ENCODE assay signal across 1 cellular context in genomic region chr11:119794756-119795155, GRCh38.
TF ChIP-seq lines count a peak whose summit lies in the region.

No MANE protein-coding gene starts in this region.

TF ChIP-seq in GM23338, 12 proteins besides CTCF, POLR2A, EP300 and RAD21 (continued from another document):
- TF ChIP-seq ZNF462 (CRISPR knock-in tag; IDR thresholded peaks at IDR 0.05) (no peak), EZH2 (IDR thresholded peaks at IDR 0.05; ENCODE audit: low read depth, unreplicated experiment) (no peak), JUNB (IDR thresholded peaks at IDR 0.05; ENCODE audit: unreplicated experiment) (no peak), POLR2AphosphoS5 (IDR thresholded peaks at IDR 0.05; ENCODE audit: low read depth) (no peak), ZNF331 (CRISPR knock-in tag; IDR thresholded peaks at IDR 0.05; ENCODE audit: low read depth) (no peak), EZH2phosphoT487 (IDR thresholded peaks at IDR 0.05; ENCODE audit: unreplicated experiment) (no peak)
